22 cellular contexts compared by ENCODE assay signal in genomic region chr18:54239091-54239490, GRCh38.
"Had no signal": no experiment of that assay in that cellular context is flagged by ENCODE, and none has a peak within 500 bp of the region (broad histone marks: within the 10 kb centered on the region; RNA-seq: fewer than 3 reads in every experiment).

No MANE protein-coding gene starts in this region.

- H3K36me3 Mint-ChIP-seq: activated naive CD4-positive, alpha-beta T cell treated with anti-CD3 and anti-CD28 coated beads, Interleukin-2, amount 10 ng/mL, durations not matched to agents 7 days and 5 days had no signal

- DNase-seq: activated CD4-positive, alpha-beta T cell treated with anti-CD3 and anti-CD28 coated beads, Interleukin-2, amount 10 ng/mL, durations not matched to agents 7 days and 5 days; activated CD8-positive, alpha-beta memory T cell treated with anti-CD3 and anti-CD28 coated beads, Interleukin-2, amount 10 ng/mL, durations not matched to agents 7 days and 5 days; activated CD8-positive, alpha-beta T cell treated with anti-CD3 and anti-CD28 coated beads for 36 hours; activated effector memory CD4-positive, alpha-beta T cell treated with anti-CD3 and anti-CD28 coated beads, Interleukin-2, amount 50 U/mL, for 16 hours; activated naive CD4-positive, alpha-beta T cell treated with anti-CD3 and anti-CD28 coated beads, Interleukin-2, amount 10 ng/mL, durations not matched to agents 7 days and 5 days; activated T-cell treated with anti-CD3 and anti-CD28 coated beads for 4 hours; esophagus squamous epithelium; gastrocnemius medialis; hippocampal formation; kidney glomerular epithelial cell; left lung; mammary epithelial cell; midbrain; nephron progenitor cell; occipital lobe; stimulated activated CD4-positive, alpha-beta T cell treated with anti-CD3 and anti-CD28 coated beads, Interleukin-4, amount 100 ng/mL, for 24 hours; stimulated activated naive CD4-positive, alpha-beta T cell treated with Interleukin-2 at 50 U/mL for 16 hours; T-helper 2 cell; thyroid gland had no signal

- H3K4me1 Mint-ChIP-seq: activated CD4-positive, alpha-beta T cell treated with anti-CD3 and anti-CD28 coated beads, Interleukin-2, amount 10 ng/mL, durations not matched to agents 7 days and 5 days; activated CD8-positive, alpha-beta memory T cell treated with anti-CD3 and anti-CD28 coated beads, Interleukin-2, amount 10 ng/mL, durations not matched to agents 7 days and 5 days; activated naive CD4-positive, alpha-beta T cell treated with anti-CD3 and anti-CD28 coated beads, Interleukin-2, amount 10 ng/mL, durations not matched to agents 7 days and 5 days had no signal

- H3K9me3 Mint-ChIP-seq: activated CD4-positive, alpha-beta T cell treated with anti-CD3 and anti-CD28 coated beads, Interleukin-2, amount 10 ng/mL, durations not matched to agents 7 days and 5 days; activated CD8-positive, alpha-beta T cell treated with anti-CD3 and anti-CD28 coated beads for 36 hours; activated naive CD4-positive, alpha-beta T cell treated with anti-CD3 and anti-CD28 coated beads, Interleukin-2, amount 10 ng/mL, durations not matched to agents 7 days and 5 days had no signal

- H3K9me3 ChIP-seq: esophagus squamous epithelium, gastrocnemius medialis, left lung, thyroid gland had no signal

- H3K4me1 ChIP-seq: esophagus squamous epithelium had no signal

- H3K4me3 Mint-ChIP-seq: activated CD4-positive, alpha-beta T cell treated with anti-CD3 and anti-CD28 coated beads, Interleukin-2, amount 10 ng/mL, durations not matched to agents 7 days and 5 days; activated CD8-positive, alpha-beta memory T cell treated with anti-CD3 and anti-CD28 coated beads, Interleukin-2, amount 10 ng/mL, durations not matched to agents 7 days and 5 days; activated CD8-positive, alpha-beta T cell treated with anti-CD3 and anti-CD28 coated beads for 36 hours; activated naive CD4-positive, alpha-beta T cell treated with anti-CD3 and anti-CD28 coated beads, Interleukin-2, amount 10 ng/mL, durations not matched to agents 7 days and 5 days; nephron progenitor cell had no signal

- FAIRE-seq: urothelium cell line had no signal

- H3K27ac Mint-ChIP-seq: activated CD4-positive, alpha-beta T cell treated with anti-CD3 and anti-CD28 coated beads, Interleukin-2, amount 10 ng/mL, durations not matched to agents 7 days and 5 days; activated CD8-positive, alpha-beta memory T cell treated with anti-CD3 and anti-CD28 coated beads, Interleukin-2, amount 10 ng/mL, durations not matched to agents 7 days and 5 days; activated CD8-positive, alpha-beta T cell treated with anti-CD3 and anti-CD28 coated beads for 36 hours; activated naive CD4-positive, alpha-beta T cell treated with anti-CD3 and anti-CD28 coated beads, Interleukin-2, amount 10 ng/mL, durations not matched to agents 7 days and 5 days had no signal

- H3K4me3 ChIP-seq: esophagus squamous epithelium, gastrocnemius medialis, left lung, thyroid gland had no signal

- H3K27me3 ChIP-seq: esophagus squamous epithelium, gastrocnemius medialis, left lung, thyroid gland had no signal

- H3K36me3 ChIP-seq: esophagus squamous epithelium, gastrocnemius medialis, left lung, thyroid gland had no signal

- ATAC-seq: activated CD4-positive, CD25-positive, alpha-beta regulatory T cell treated with anti-CD3 and anti-CD28 coated beads, Interleukin-2, amount 50 U/mL, for 24 hours; activated CD8-positive, alpha-beta memory T cell treated with anti-CD3 and anti-CD28 coated beads, Interleukin-2, amount 10 ng/mL, durations not matched to agents 7 days and 5 days; activated CD8-positive, alpha-beta T cell treated with anti-CD3 and anti-CD28 coated beads for 36 hours; gastrocnemius medialis; left lung had no signal

- H3K27ac ChIP-seq: esophagus squamous epithelium, gastrocnemius medialis, thyroid gland, VCaP had no signal
